Comparison of ENCODE assay signal across 8 cellular contexts in the genomic region with DNA sequence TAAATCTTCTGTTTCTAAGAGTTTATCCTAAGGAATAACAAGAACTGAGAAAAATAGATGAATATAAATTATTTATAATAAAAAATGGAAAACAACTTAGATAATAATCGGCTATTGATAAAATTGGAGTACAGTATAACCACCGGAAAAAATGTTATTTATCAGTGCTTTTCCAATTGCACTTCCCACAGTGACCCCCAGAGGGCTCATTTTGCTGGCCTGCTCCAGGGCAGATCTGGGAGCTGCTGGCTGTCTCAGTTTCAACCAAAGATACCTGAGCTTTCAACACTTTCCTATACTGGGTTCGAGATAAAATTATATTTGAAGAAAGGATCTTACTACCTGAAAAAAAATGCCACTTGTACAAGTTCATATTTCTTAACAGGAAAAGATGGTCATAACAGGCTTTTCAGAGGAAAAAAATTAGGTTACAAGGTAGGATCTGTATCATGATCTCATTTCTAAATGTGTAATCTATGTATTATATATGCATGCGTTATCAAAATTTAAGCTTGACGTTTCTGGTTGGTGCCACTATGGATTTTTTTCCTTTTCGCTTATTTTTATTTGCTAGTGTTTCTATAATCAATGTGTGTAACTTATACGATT.
A peak's percentile ranks its signal among the peaks of the same experiment; 100 is the strongest.
DNase-seq lines count a peak whose midpoint lies in the region; ATAC-seq and TF ChIP-seq lines count a peak whose summit lies in the region.

No MANE protein-coding gene starts in this region.

- no peaks in the 10 kb centered on the region for H3K4me1 Mint-ChIP-seq in activated CD4-positive, alpha-beta T cell treated with anti-CD3 and anti-CD28 coated beads, Interleukin-2, amount 10 ng/mL, durations not matched to agents 7 days and 5 days
- no peaks in the 10 kb centered on the region for H3K4me1 Mint-ChIP-seq in mesothelial cell of epicardium

- POLR2A ChIA-PET in activated CD4-positive, alpha-beta T cell treated with anti-CD3 and anti-CD28 coated beads, Interleukin-2, amount 10 ng/mL, durations not matched to agents 7 days and 5 days (lab: Charles Lee), result no interaction called here

- intact Hi-C loops in Right ventricle myocardium superior (cut with DNase I) (loop anchor here (10.0 kb wide), 1 partner anchor 211 kb away; a partner anchor contains a TSS), cardiac septum (cut with DNase I) (loop anchor here (2.0 kb wide), 1 partner anchor 211 kb away; no protein-coding TSS in a partner anchor)

- DNase-seq in Right ventricle myocardium superior, result no peak
- DNase-seq in cardiac septum (ENCODE audit: low spot score), result no peak
- peak; percentile 27 for DNase-seq in NCI-H2029 treated with DMSO at 0.1 percent for 48 hours (lab: John Stamatoyannopoulos, UW)
- peak; percentile 54 for DNase-seq in activated CD4-positive, alpha-beta T cell treated with anti-CD3 and anti-CD28 coated beads, Interleukin-2, amount 10 ng/mL, durations not matched to agents 7 days and 5 days
- DNase-seq in effector CD4-positive, alpha-beta T cell, result peak; percentile 34
- peak in 1 of 2 experiments; percentile 71 for DNase-seq in mesothelial cell of epicardium (ENCODE audit: low spot score in 2 of 2, unreplicated experiment in 2 of 2)
- peak; percentile 22 for DNase-seq in stimulated activated naive CD4-positive, alpha-beta T cell treated with Interleukin-2 at 50 U/mL for 16 hours (lab: John Stamatoyannopoulos, UW)

- no peak overlapping the region for H3K4me3 Mint-ChIP-seq in activated CD4-positive, alpha-beta T cell treated with anti-CD3 and anti-CD28 coated beads, Interleukin-2, amount 10 ng/mL, durations not matched to agents 7 days and 5 days
- no peak overlapping the region for H3K4me3 Mint-ChIP-seq in mesothelial cell of epicardium

- no peak overlapping the region for H3K27ac Mint-ChIP-seq in activated CD4-positive, alpha-beta T cell treated with anti-CD3 and anti-CD28 coated beads, Interleukin-2, amount 10 ng/mL, durations not matched to agents 7 days and 5 days
- H3K27ac Mint-ChIP-seq in mesothelial cell of epicardium, result no peak overlapping the region

- H3K27me3 Mint-ChIP-seq in activated CD4-positive, alpha-beta T cell treated with anti-CD3 and anti-CD28 coated beads, Interleukin-2, amount 10 ng/mL, durations not matched to agents 7 days and 5 days, result no peaks in the 10 kb centered on the region
- peaks cover 6% of the 10 kb centered on the region for H3K27me3 Mint-ChIP-seq in mesothelial cell of epicardium (ENCODE audit: low read depth)

- CTCF ChIA-PET in activated CD4-positive, alpha-beta T cell treated with anti-CD3 and anti-CD28 coated beads, Interleukin-2, amount 10 ng/mL, durations not matched to agents 7 days and 5 days (lab: Charles Lee), result no interaction called here

- no peaks in the 10 kb centered on the region for H3K36me3 Mint-ChIP-seq in activated CD4-positive, alpha-beta T cell treated with anti-CD3 and anti-CD28 coated beads, Interleukin-2, amount 10 ng/mL, durations not matched to agents 7 days and 5 days (ENCODE audit: low read depth)
- no peaks in the 10 kb centered on the region for H3K36me3 Mint-ChIP-seq in mesothelial cell of epicardium

- ATAC-seq in Right ventricle myocardium superior (ENCODE audit: poor library complexity) (peak; percentile 55), HG02759 (IDR thresholded peaks at IDR 0.05; ENCODE audit: unreplicated experiment) (peak; percentile 67)

- no peaks in the 10 kb centered on the region for H3K9me3 Mint-ChIP-seq in activated CD4-positive, alpha-beta T cell treated with anti-CD3 and anti-CD28 coated beads, Interleukin-2, amount 10 ng/mL, durations not matched to agents 7 days and 5 days
- no peaks in the 10 kb centered on the region for H3K9me3 Mint-ChIP-seq in mesothelial cell of epicardium

- TF ChIP-seq CTCF in mesothelial cell of epicardium (IDR thresholded peaks at IDR 0.05; ENCODE audit: unreplicated experiment), result peak; percentile 92

Comparison
In these comparisons a context has a peak if more than half of its experiments do, and no peak if none do; other contexts are left out.
1. DNase-seq: peak in NCI-H2029 treated with DMSO at 0.1 percent for 48 hours (single experiment), activated CD4-positive, alpha-beta T cell treated with anti-CD3 and anti-CD28 coated beads, Interleukin-2, amount 10 ng/mL, durations not matched to agents 7 days and 5 days (single experiment), effector CD4-positive, alpha-beta T cell (single experiment) and stimulated activated naive CD4-positive, alpha-beta T cell treated with Interleukin-2 at 50 U/mL for 16 hours (single experiment); none in Right ventricle myocardium superior (single experiment) and cardiac septum (single experiment).